Comparison of ENCODE assay signal across 10 cellular contexts in the genomic region with DNA sequence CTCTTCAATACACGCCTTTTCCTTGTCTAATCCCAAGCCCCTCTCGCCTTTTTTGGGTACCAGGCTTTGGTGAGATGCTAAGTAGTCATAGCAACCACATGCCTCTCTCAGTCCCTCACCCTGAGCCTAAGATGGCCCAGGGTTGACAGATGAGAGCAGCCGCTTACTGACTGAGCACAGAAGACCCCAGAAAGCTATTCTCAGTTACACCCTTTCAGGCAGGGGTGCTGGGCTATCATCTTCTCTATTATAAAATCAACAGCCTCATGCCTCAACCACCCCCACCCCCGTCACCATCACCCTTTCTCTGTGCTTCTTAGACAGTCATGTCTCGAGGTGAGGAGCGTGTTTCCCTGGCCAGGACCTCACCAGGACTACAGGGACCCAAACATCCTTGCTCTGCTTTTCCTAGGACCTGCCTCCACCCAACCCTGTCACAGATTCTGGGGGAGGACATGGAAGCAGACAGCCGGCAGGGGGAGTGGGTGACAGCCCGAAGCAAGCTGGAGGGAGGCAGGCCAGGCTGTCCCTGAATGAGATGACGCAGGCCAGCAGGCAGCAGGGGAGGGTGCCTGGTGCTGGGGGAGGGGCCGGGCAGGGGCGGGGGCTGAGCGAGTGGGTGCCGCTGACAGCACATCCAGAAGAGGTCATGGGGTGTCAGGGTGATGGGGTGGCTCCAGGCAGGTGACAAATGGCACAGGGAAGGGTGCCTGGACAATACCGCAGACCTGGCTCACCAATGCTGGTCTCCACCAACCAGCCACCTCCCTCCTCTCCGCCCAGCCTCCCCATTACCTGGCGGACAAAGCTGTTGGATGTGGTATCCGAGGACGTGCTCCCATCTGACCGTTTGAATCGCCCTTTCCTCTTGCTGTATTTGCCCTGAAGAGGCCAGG. TPM values are rescaled to one million over a fixed set of nuclear protein-coding genes. Genes with fewer than 3 reads are reported as not detected.
DNase-seq lines count a peak whose midpoint lies in the region; ATAC-seq, FAIRE-seq and TF ChIP-seq lines count a peak whose summit lies in the region.
"Had no signal": no experiment of that assay in that cellular context is flagged by ENCODE, and none has a peak within 500 bp of the region (broad histone marks: within the 10 kb centered on the region; RNA-seq: fewer than 3 reads in every experiment).

No MANE protein-coding gene starts in this region.

- H3K23ac ChIP-seq in mesenchymal stem cell (ENCODE audit: low read length in 2 of 2): peak overlapping the region in 1 of 2 experiments; percentile 34

- peak overlapping the region; percentile 60 to 79 for H2BK12ac ChIP-seq in mesenchymal stem cell (ENCODE audit: low read length in 2 of 2)

- H4K8ac ChIP-seq in mesenchymal stem cell (ENCODE audit: low read length): peak overlapping the region; percentile 76

- H3K18ac ChIP-seq in mesenchymal stem cell (ENCODE audit: low read depth in 1 of 2, low read length in 2 of 2): peak overlapping the region; percentile 37 to 40

- peak overlapping the region; percentile 19 for H2BK15ac ChIP-seq in mesenchymal stem cell (ENCODE audit: low read depth, poor library complexity, severe bottlenecking)

- H3K4me1 ChIP-seq in Loucy (ENCODE audit: insufficient read depth, low read length, poor library complexity, severe bottlenecking) (peaks cover 49% of the 10 kb centered on the region), mesenchymal stem cell (ENCODE audit: control insufficient read depth, insufficient read depth, low read depth, low read length) (peaks cover 21% of the 10 kb centered on the region)
- H3K4me1 ChIP-seq: pancreas had no signal

- DNase-seq in AG20443 (ENCODE audit: low spot score): peak; percentile 85
- peak; percentile 86 for DNase-seq in ecto neural progenitor cell (ENCODE audit: low spot score)
- DNase-seq in mesenchymal stem cell: peak; percentile 83
- DNase-seq in LoVo (ENCODE audit: low spot score): no peak
- DNase-seq in GM12891 (ENCODE audit: insufficient read length, low spot score): no peak
- DNase-seq in DMS53 (lab: John Stamatoyannopoulos, UW): no peak

- peaks cover 54% of the 10 kb centered on the region for H3K79me2 ChIP-seq in Loucy (ENCODE audit: insufficient read depth, low read length)

- peaks cover 42% of the 10 kb centered on the region for H4K20me1 ChIP-seq in Loucy (ENCODE audit: insufficient read depth, low read length, poor library complexity, severe bottlenecking)

- H3K4me2 ChIP-seq in Loucy (ENCODE audit: low read depth, low read length, poor library complexity, severe bottlenecking) (peak overlapping the region; percentile 97), mesenchymal stem cell (ENCODE audit: low read length, poor library complexity, severe bottlenecking) (no peak overlapping the region)

- H3K27me3 ChIP-seq in Loucy (ENCODE audit: insufficient read depth, low read length, poor library complexity, severe bottlenecking) (no peaks in the 10 kb centered on the region), mesenchymal stem cell (ENCODE audit: control insufficient read depth in 1 of 2, insufficient read depth in 1 of 2, low read length in 2 of 2) (no peaks in the 10 kb centered on the region)
- H3K27me3 ChIP-seq: pancreas had no signal

- H2BK5ac ChIP-seq in mesenchymal stem cell (ENCODE audit: low read depth, low read length, poor library complexity, severe bottlenecking): no peak overlapping the region

- no peak overlapping the region for H2AFZ ChIP-seq in Loucy (ENCODE audit: low read length)
- H2AFZ ChIP-seq in mesenchymal stem cell (ENCODE audit: low read depth, low read length): no peak overlapping the region

- peaks cover 31% of the 10 kb centered on the region; the same call in 1 of the 2 replicates for H3K36me3 ChIP-seq in Loucy (ENCODE audit: insufficient read depth, low read length)
- peaks cover 36 to 48% of the 10 kb centered on the region in 2 experiments for H3K36me3 ChIP-seq in mesenchymal stem cell (ENCODE audit: control insufficient read depth in 1 of 2, insufficient read depth in 2 of 2, low read depth in 1 of 2, low read length in 2 of 2)
- H3K36me3 ChIP-seq: pancreas had no signal

- H3K4ac ChIP-seq in mesenchymal stem cell (ENCODE audit: low read depth in 1 of 2, low read length in 2 of 2): peak overlapping the region; percentile 25 to 54

- no peak overlapping the region for H2BK120ac ChIP-seq in mesenchymal stem cell (ENCODE audit: low read depth, low read length)

- H3K9me2 ChIP-seq in Loucy (replicated peaks; ENCODE audit: low read depth, low read length): no peaks in the 10 kb centered on the region

- H2AK5ac ChIP-seq in mesenchymal stem cell (ENCODE audit: low read length, severe bottlenecking): no peak overlapping the region

- TF ChIP-seq POLR2A in GM12891 (IDR thresholded peaks at IDR 0.05; ENCODE audit: low read depth, low read length): no peak

- no peaks in the 10 kb centered on the region for H3F3A ChIP-seq in Loucy (ENCODE audit: low read depth)

- H3K79me1 ChIP-seq in mesenchymal stem cell (replicated peaks; ENCODE audit: low read length, poor library complexity, severe bottlenecking): peaks cover 38% of the 10 kb centered on the region

- H4K91ac ChIP-seq in mesenchymal stem cell (ENCODE audit: low read length): peak overlapping the region; percentile 75

- H3K9me3 ChIP-seq in Loucy (ENCODE audit: insufficient read depth, low read depth, low read length) (no peaks in the 10 kb centered on the region), mesenchymal stem cell (ENCODE audit: control insufficient read depth, low read length) (no peaks in the 10 kb centered on the region)
- H3K9me3 ChIP-seq: pancreas had no signal

- 39% methylated on average over 20 of the region's 20 CpGs for WGBS in mesenchymal stem cell

- no peak for FAIRE-seq in GM12891 (lab: Jason Lieb, UNC)
- FAIRE-seq: GM18507, pancreas had no signal

- H3K27ac ChIP-seq in mesenchymal stem cell (ENCODE audit: low read length, poor library complexity, severe bottlenecking): no peak overlapping the region
- H3K27ac ChIP-seq: pancreas had no signal

- no peak overlapping the region for H3K14ac ChIP-seq in mesenchymal stem cell (ENCODE audit: low read length in 2 of 2)

- peak overlapping the region; percentile 95 for H3K4me3 ChIP-seq in Loucy (ENCODE audit: low read length, poor library complexity, severe bottlenecking)
- peak overlapping the region in 1 of 2 experiments; percentile 84 for H3K4me3 ChIP-seq in mesenchymal stem cell (ENCODE audit: insufficient read depth in 1 of 2, low read depth in 1 of 2, low read length in 2 of 2)
- H3K4me3 ChIP-seq: pancreas had no signal

- peak; percentile 48 for TF ChIP-seq CTCF in Loucy (conservative IDR thresholded peaks at IDR 0.05; ENCODE audit: low read length)

- H3K9ac ChIP-seq in Loucy (ENCODE audit: low read depth, low read length, poor library complexity, severe bottlenecking) (peak overlapping the region; percentile 96), mesenchymal stem cell (ENCODE audit: low read length) (peak overlapping the region; percentile 74)

- ATAC-seq in HG03045 (IDR thresholded peaks at IDR 0.05; ENCODE audit: unreplicated experiment): no peak
- ATAC-seq: pancreas had no signal

TF ChIP-seq in GM12891, 5 proteins besides CTCF, POLR2A, EP300 and RAD21:
- TF ChIP-seq POU2F2 (IDR thresholded peaks at IDR 0.05; ENCODE audit: low read depth, low read length): no peak
- no peak for TF ChIP-seq SPI1 (IDR thresholded peaks at IDR 0.05; ENCODE audit: low read depth, low read length)
- no peak for TF ChIP-seq TAF1 (IDR thresholded peaks at IDR 0.05; ENCODE audit: low read depth, low read length)
- TF ChIP-seq POLR2AphosphoS5 (IDR thresholded peaks at IDR 0.05; ENCODE audit: low read depth, low read length): no peak

RNA-seq across cellular contexts. Expression of a gene that starts 3.1 kb away (rescaled TPM):
- polyA plus RNA-seq in mesenchymal stem cell (2013, experiment 1 of 2): 7.0 TPM
- polyA plus RNA-seq in mesenchymal stem cell (2013, experiment 2 of 2): 6.3 TPM
- polyA plus RNA-seq in GM12891 (2012; ENCODE audit: low read depth, missing spikeins): 2.3 TPM

RNA-seq across cellular contexts. Expression of a gene that starts 5.7 kb away (rescaled TPM):
- polyA plus RNA-seq in mesenchymal stem cell (2013, experiment 1 of 2): 2,372 TPM
- 2,320 TPM for polyA plus RNA-seq in mesenchymal stem cell (2013, experiment 2 of 2)
- polyA plus RNA-seq in GM12891 (2012; ENCODE audit: low read depth, missing spikeins): 3,934 TPM

RNA-seq across cellular contexts. Expression of a gene that starts 28.4 kb away (rescaled TPM):
- polyA plus RNA-seq in mesenchymal stem cell (2013, experiment 1 of 2): not detected
- polyA plus RNA-seq in mesenchymal stem cell (2013, experiment 2 of 2): not detected
- not detected for polyA plus RNA-seq in GM12891 (2012; ENCODE audit: low read depth, missing spikeins)

RNA-seq across cellular contexts. Expression of a gene that starts 31.4 kb away (rescaled TPM):
- polyA plus RNA-seq in mesenchymal stem cell (2013, experiment 1 of 2): 0.01 TPM
- polyA plus RNA-seq in mesenchymal stem cell (2013, experiment 2 of 2): 0.01 TPM
- not detected for polyA plus RNA-seq in GM12891 (2012; ENCODE audit: low read depth, missing spikeins)

RNA-seq across cellular contexts. Expression of a gene that starts 42.9 kb away (rescaled TPM):
- polyA plus RNA-seq in mesenchymal stem cell (2013, experiment 1 of 2): 1.9 TPM
- polyA plus RNA-seq in mesenchymal stem cell (2013, experiment 2 of 2): 2.1 TPM
- 0.06 TPM for polyA plus RNA-seq in GM12891 (2012; ENCODE audit: low read depth, missing spikeins)

Comparison
In these comparisons a context has a peak if more than half of its experiments do, and no peak if none do; other contexts are left out.
1. DNase-seq: peak in AG20443 (single experiment), ecto neural progenitor cell (single experiment) and mesenchymal stem cell (single experiment); none in LoVo (single experiment), GM12891 (single experiment) and DMS53 (single experiment).